In genomic region chr12:25768151-25768550, GRCh38 we compare ENCODE assay signal across 2 cellular contexts.
A peak's percentile ranks its signal among the peaks of the same experiment; 100 is the strongest.
TF ChIP-seq lines count a peak whose summit lies in the region.

No MANE protein-coding gene starts in this region.

TF ChIP-seq in HEK293, 187 proteins besides CTCF, POLR2A, EP300 and RAD21 (continued from another document):
- TF ChIP-seq ZSCAN23 (tag by site-specific recombination; IDR thresholded peaks at IDR 0.05), result no peak
- peak; percentile 25; the same call in 1 of the 2 replicates for TF ChIP-seq ZFP3 (tag by site-specific recombination; IDR thresholded peaks at IDR 0.05; ENCODE audit: low read depth)
- TF ChIP-seq GFI1B (tag by site-specific recombination; IDR thresholded peaks at IDR 0.05), result no peak
- TF ChIP-seq PRDM6 (tag by site-specific recombination; IDR thresholded peaks at IDR 0.05), result no peak
- TF ChIP-seq YY2 (tag by site-specific recombination; IDR thresholded peaks at IDR 0.05), result no peak

TF ChIP-seq in K562, 482 proteins besides CTCF, POLR2A, EP300 and RAD21 (continued from another document):
- TF ChIP-seq RBM14 (IDR thresholded peaks at IDR 0.05; ENCODE audit: borderline replicate concordance, insufficient read depth, low read depth, low read length), result no peak
- no peak for TF ChIP-seq ZNF174 (CRISPR knock-in tag; IDR thresholded peaks at IDR 0.05)
- TF ChIP-seq L3MBTL2 (IDR thresholded peaks at IDR 0.05), result no peak
- no peak for TF ChIP-seq PYGO2 (tag; IDR thresholded peaks at IDR 0.05)
- no peak for TF ChIP-seq ZNF551 (CRISPR knock-in tag; IDR thresholded peaks at IDR 0.05)
- TF ChIP-seq CREM (IDR thresholded peaks at IDR 0.05; ENCODE audit: low read depth), result no peak
- TF ChIP-seq ZNF512 (tag; IDR thresholded peaks at IDR 0.05), result peak; percentile 86
- no peak for TF ChIP-seq MXI1 (IDR thresholded peaks at IDR 0.05; ENCODE audit: low read depth, low read length)
- TF ChIP-seq ESRRB (CRISPR knock-in tag; IDR thresholded peaks at IDR 0.05; ENCODE audit: borderline replicate concordance), result no peak
- TF ChIP-seq MYNN (IDR thresholded peaks at IDR 0.05), result no peak
- TF ChIP-seq MYNN (CRISPR knock-in tag; IDR thresholded peaks at IDR 0.05), result no peak
